ENCODE assay signal across 9 cellular contexts in genomic region chr1:1435911-1436633, GRCh38. TPM values are rescaled to one million over a fixed set of nuclear protein-coding genes. Genes with fewer than 3 reads are reported as not detected.
DNase-seq lines count a peak whose midpoint lies in the region; ATAC-seq, FAIRE-seq and TF ChIP-seq lines count a peak whose summit lies in the region.
"Had no signal": no experiment of that assay in that cellular context is flagged by ENCODE, and none has a peak within 500 bp of the region (broad histone marks: within the 10 kb centered on the region; RNA-seq: fewer than 3 reads in every experiment).

No MANE protein-coding gene starts in this region.

- H3K27me3 Mint-ChIP-seq in activated CD4-positive, alpha-beta memory T cell treated with anti-CD3 and anti-CD28 coated beads, Interleukin-2, amount 10 ng/mL, durations not matched to agents 7 days and 5 days, result peaks cover 13% of the 10 kb centered on the region
- H3K27me3 Mint-ChIP-seq in activated CD4-positive, alpha-beta memory T cell treated with anti-CD3 and anti-CD28 coated beads for 36 hours, result peaks cover 26% of the 10 kb centered on the region

- no peak for TF ChIP-seq CTCF in bronchial epithelial cell (IDR thresholded peaks at IDR 0.05; ENCODE audit: insufficient read depth, low read length, severe bottlenecking)
- no peak for TF ChIP-seq CTCF in right lobe of liver (IDR thresholded peaks at IDR 0.05)
- no peak for TF ChIP-seq CTCF in thoracic aorta (IDR thresholded peaks at IDR 0.05)

- no peak for TF ChIP-seq POLR2A in right lobe of liver (IDR thresholded peaks at IDR 0.05)

- DNase-seq in activated CD4-positive, alpha-beta memory T cell treated with anti-CD3 and anti-CD28 coated beads, Interleukin-2, amount 10 ng/mL, durations not matched to agents 7 days and 5 days, result no peak
- DNase-seq in activated CD4-positive, alpha-beta memory T cell treated with anti-CD3 and anti-CD28 coated beads for 36 hours, result no peak
- DNase-seq in bronchial epithelial cell (ENCODE audit: low read depth) (no peak), right lobe of liver (peak in 1 of 3 donors; percentile 57), thoracic aorta (ENCODE audit: low spot score) (no peak), NCI-H82 treated with DMSO at 0.1 percent for 48 hours (lab: John Stamatoyannopoulos, UW; ENCODE audit: unreplicated experiment) (no peak)
- no peak for DNase-seq in stimulated activated CD4-positive, alpha-beta T cell treated with anti-CD3 and anti-CD28 coated beads, Interleukin-12 subunit alpha, Interleukin-12 subunit beta, amount 100 ng/mL, for 4 hours

- H3K4me1 ChIP-seq in right lobe of liver (peaks cover 0 to 80% (median 31%) of the 10 kb centered on the region in 4 donors), thoracic aorta (ENCODE audit: control insufficient read depth in 1 of 2, low read depth in 2 of 2) (peaks cover 9 to 44% of the 10 kb centered on the region in 2 donors)

- no peak for FAIRE-seq in bronchial epithelial cell (lab: Jason Lieb, UNC)

- H3K4me3 ChIP-seq in bronchial epithelial cell (ENCODE audit: low read depth, low read length), result peak overlapping the region; percentile 61
- H3K4me3 ChIP-seq in right lobe of liver, result peak overlapping the region; percentile 50 to 58 (median 54)
- peak overlapping the region; percentile 69 for H3K4me3 ChIP-seq in thoracic aorta

- WGBS in right lobe of liver (ENCODE audit: insufficient coverage, low coverage, low lambda C conversion rate, missing lambda C conversion rate), result 30% methylated on average over 3 of the region's 40 CpGs

- H3K4me1 Mint-ChIP-seq in activated CD4-positive, alpha-beta memory T cell treated with anti-CD3 and anti-CD28 coated beads, Interleukin-2, amount 10 ng/mL, durations not matched to agents 7 days and 5 days, result peaks cover 6% of the 10 kb centered on the region
- peaks cover 15% of the 10 kb centered on the region for H3K4me1 Mint-ChIP-seq in activated CD4-positive, alpha-beta memory T cell treated with anti-CD3 and anti-CD28 coated beads for 36 hours (ENCODE audit: low read depth)

- no peaks in the 10 kb centered on the region for H3K36me3 Mint-ChIP-seq in activated CD4-positive, alpha-beta memory T cell treated with anti-CD3 and anti-CD28 coated beads, Interleukin-2, amount 10 ng/mL, durations not matched to agents 7 days and 5 days (ENCODE audit: low read depth)
- no peaks in the 10 kb centered on the region for H3K36me3 Mint-ChIP-seq in activated CD4-positive, alpha-beta memory T cell treated with anti-CD3 and anti-CD28 coated beads for 36 hours

- H3K27me3 ChIP-seq in bronchial epithelial cell (ENCODE audit: control insufficient read depth, insufficient read depth, low read length) (no peaks in the 10 kb centered on the region), right lobe of liver (no peaks in the 10 kb centered on the region), thoracic aorta (replicated peaks; ENCODE audit: insufficient read depth) (no peaks in the 10 kb centered on the region)

- H3K27ac Mint-ChIP-seq in activated CD4-positive, alpha-beta memory T cell treated with anti-CD3 and anti-CD28 coated beads, Interleukin-2, amount 10 ng/mL, durations not matched to agents 7 days and 5 days, result no peak overlapping the region
- H3K27ac Mint-ChIP-seq in activated CD4-positive, alpha-beta memory T cell treated with anti-CD3 and anti-CD28 coated beads for 36 hours, result no peak overlapping the region

- CTCF ChIA-PET in activated CD4-positive, alpha-beta memory T cell treated with anti-CD3 and anti-CD28 coated beads, Interleukin-2, amount 10 ng/mL, durations not matched to agents 7 days and 5 days (lab: Charles Lee), result no interaction called here
- CTCF ChIA-PET in activated CD4-positive, alpha-beta memory T cell treated with anti-CD3 and anti-CD28 coated beads for 36 hours (lab: Charles Lee), result no interaction called here

- H3K27ac ChIP-seq in right lobe of liver (peak overlapping the region in 2 of 3 donors; percentile 15 to 84), thoracic aorta (no peak overlapping the region)
- H3K27ac ChIP-seq: HL-60 had no signal

- intact Hi-C loops in activated CD4-positive, alpha-beta memory T cell treated with anti-CD3 and anti-CD28 coated beads for 36 hours (cut with micrococcal nuclease), result no loop called here
- intact Hi-C loops in right lobe of liver (cut with DNase I), result no loop called here

- H3K4me3 Mint-ChIP-seq in activated CD4-positive, alpha-beta memory T cell treated with anti-CD3 and anti-CD28 coated beads, Interleukin-2, amount 10 ng/mL, durations not matched to agents 7 days and 5 days, result peak overlapping the region; percentile 27
- no peak overlapping the region for H3K4me3 Mint-ChIP-seq in activated CD4-positive, alpha-beta memory T cell treated with anti-CD3 and anti-CD28 coated beads for 36 hours

- POLR2A ChIA-PET in activated CD4-positive, alpha-beta memory T cell treated with anti-CD3 and anti-CD28 coated beads, Interleukin-2, amount 10 ng/mL, durations not matched to agents 7 days and 5 days (lab: Charles Lee), result interaction anchor here (2.0 to 2.7 kb wide), 2 partner anchors 28 to 36 kb away, joined by 5 to 7 read pairs; partner anchors contain the start of gene MRPL20
- POLR2A ChIA-PET in activated CD4-positive, alpha-beta memory T cell treated with anti-CD3 and anti-CD28 coated beads for 36 hours (lab: Charles Lee), result no interaction called here

- H3K9me3 Mint-ChIP-seq in activated CD4-positive, alpha-beta memory T cell treated with anti-CD3 and anti-CD28 coated beads, Interleukin-2, amount 10 ng/mL, durations not matched to agents 7 days and 5 days, result no peaks in the 10 kb centered on the region
- no peaks in the 10 kb centered on the region for H3K9me3 Mint-ChIP-seq in activated CD4-positive, alpha-beta memory T cell treated with anti-CD3 and anti-CD28 coated beads for 36 hours

- H3K9me3 ChIP-seq in right lobe of liver, result no peaks in the 10 kb centered on the region
- H3K9me3 ChIP-seq in thoracic aorta, result no peaks in the 10 kb centered on the region

- ATAC-seq in right lobe of liver, result no peak
- no peak for ATAC-seq in thoracic aorta (ENCODE audit: insufficient number of reproducible peaks, low FRiP score, low read depth)
- no peak for ATAC-seq in HG02885 (IDR thresholded peaks at IDR 0.05; ENCODE audit: poor library complexity, unreplicated experiment)

- no peaks in the 10 kb centered on the region for H3K36me3 ChIP-seq in bronchial epithelial cell (ENCODE audit: control insufficient read depth, insufficient read depth, low read length)
- H3K36me3 ChIP-seq in right lobe of liver, result no peaks in the 10 kb centered on the region
- no peaks in the 10 kb centered on the region for H3K36me3 ChIP-seq in thoracic aorta

RNA-seq across cellular contexts. Expression of gene VWA1, which starts 0.6 kb away (rescaled TPM):
- total RNA-seq in activated CD4-positive, alpha-beta memory T cell treated with anti-CD3 and anti-CD28 coated beads, Interleukin-2, amount 10 ng/mL, durations not matched to agents 7 days and 5 days, result under 1 TPM; 0.33 to 0.45 TPM
- total RNA-seq in activated CD4-positive, alpha-beta memory T cell treated with anti-CD3 and anti-CD28 coated beads for 36 hours, result under 1 TPM; 0.69 to 0.92 TPM
- total RNA-seq in bronchial epithelial cell (5.0 and 7.9 TPM in 2 replicates), right lobe of liver (100 to 1,000 TPM in 1 of 6 experiments, 10 to 100 TPM in 5; 39.5 to 195 (median 78.7) TPM), thoracic aorta (10 to 100 TPM; 21.7 to 23.6 TPM)

RNA-seq across cellular contexts. Expression of gene ATAD3C, which starts 13.4 kb away (rescaled TPM):
- total RNA-seq in activated CD4-positive, alpha-beta memory T cell treated with anti-CD3 and anti-CD28 coated beads, Interleukin-2, amount 10 ng/mL, durations not matched to agents 7 days and 5 days, result 1 to 10 TPM in 1 of 2 experiments, under 1 TPM in 1; 0.98 to 1.4 TPM
- total RNA-seq in activated CD4-positive, alpha-beta memory T cell treated with anti-CD3 and anti-CD28 coated beads for 36 hours, result 1 to 10 TPM; 1.2 to 1.7 TPM
- total RNA-seq in bronchial epithelial cell (0.26 and 0.77 TPM in 2 replicates), right lobe of liver (1 to 10 TPM in 4 of 6 experiments, under 1 TPM in 2; 0.74 to 3.1 (median 1.9) TPM), thoracic aorta (under 1 TPM in 1 of 2 donors, not detected in 1; 0.27 TPM)

RNA-seq across cellular contexts. Expression of gene ANKRD65, which starts 15.0 kb away (rescaled TPM):
- total RNA-seq in activated CD4-positive, alpha-beta memory T cell treated with anti-CD3 and anti-CD28 coated beads, Interleukin-2, amount 10 ng/mL, durations not matched to agents 7 days and 5 days, result not detected
- not detected for total RNA-seq in activated CD4-positive, alpha-beta memory T cell treated with anti-CD3 and anti-CD28 coated beads for 36 hours
- total RNA-seq in bronchial epithelial cell (5.3 and 7.9 TPM in 2 replicates), right lobe of liver (under 1 TPM; 0.19 to 0.89 (median 0.35) TPM), thoracic aorta (under 1 TPM in 1 of 2 donors, not detected in 1; 0.68 TPM)

RNA-seq across cellular contexts. Expression of gene MRPL20, which starts 29.0 kb away (rescaled TPM):
- total RNA-seq in activated CD4-positive, alpha-beta memory T cell treated with anti-CD3 and anti-CD28 coated beads, Interleukin-2, amount 10 ng/mL, durations not matched to agents 7 days and 5 days, result 10 to 100 TPM; 82.8 to 87.3 TPM
- 100 to 1,000 TPM; 122 to 123 TPM for total RNA-seq in activated CD4-positive, alpha-beta memory T cell treated with anti-CD3 and anti-CD28 coated beads for 36 hours
- 46.3 and 50.4 TPM in 2 replicates for total RNA-seq in bronchial epithelial cell
- total RNA-seq in right lobe of liver, result 10 to 100 TPM; 44.1 to 91.2 (median 56.5) TPM
- total RNA-seq in thoracic aorta, result 100 to 1,000 TPM in 1 of 2 donors, 10 to 100 TPM in 1; 96.9 to 121 TPM

RNA-seq across cellular contexts. Expression of gene ATAD3B, which starts 35.5 kb away (rescaled TPM):
- 10 to 100 TPM; 25.5 to 26.9 TPM for total RNA-seq in activated CD4-positive, alpha-beta memory T cell treated with anti-CD3 and anti-CD28 coated beads, Interleukin-2, amount 10 ng/mL, durations not matched to agents 7 days and 5 days
- 10 to 100 TPM; 35.4 to 36.3 TPM for total RNA-seq in activated CD4-positive, alpha-beta memory T cell treated with anti-CD3 and anti-CD28 coated beads for 36 hours
- total RNA-seq in bronchial epithelial cell, result 19.2 and 24.7 TPM in 2 replicates
- 10 to 100 TPM in 3 of 6 experiments, 1 to 10 TPM in 3; 8.9 to 15.0 (median 10.2) TPM for total RNA-seq in right lobe of liver
- 10 to 100 TPM; 15.4 to 30.9 TPM for total RNA-seq in thoracic aorta

Comparison
In these comparisons a context has a peak if more than half of its experiments do, and no peak if none do; other contexts are left out.
1. H3K27ac ChIP-seq: peak in right lobe of liver (2 of 3); none in thoracic aorta (0 of 2).
2. Peak in every context shown above with its lines, with median percentiles within 50 percentile points of each other: H3K4me3 ChIP-seq.